17 cellular contexts compared by ENCODE assay signal in the genomic region with DNA sequence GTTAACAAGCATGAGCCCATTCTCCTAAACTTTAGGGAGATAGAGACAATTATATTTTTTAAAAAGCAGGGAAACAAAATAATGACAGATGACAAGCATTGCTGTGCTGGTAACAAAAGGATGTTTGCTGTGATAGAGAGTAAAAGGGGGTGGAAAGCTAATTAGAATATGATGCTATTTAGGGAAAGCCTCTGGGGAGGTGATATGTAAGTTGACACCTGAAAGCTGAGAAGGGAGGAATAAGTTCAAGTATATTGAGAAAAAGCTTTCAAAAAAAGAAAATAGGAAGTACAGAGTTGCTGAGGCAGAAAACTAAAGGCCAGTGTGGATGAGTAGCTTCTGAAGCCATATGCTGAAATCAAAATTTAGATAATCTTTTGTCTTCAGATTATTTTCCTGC.
"Had no signal": no experiment of that assay in that cellular context is flagged by ENCODE, and none has a peak within 500 bp of the region (broad histone marks: within the 10 kb centered on the region; RNA-seq: fewer than 3 reads in every experiment).

No MANE protein-coding gene starts in this region.

- H3K36me3 Mint-ChIP-seq: naive B cell had no signal

- H3K9me3 ChIP-seq: colonic mucosa, esophagus squamous epithelium, tibial artery had no signal

- DNase-seq: activated CD4-positive, alpha-beta T cell treated with anti-CD3 and anti-CD28 coated beads for 36 hours; activated CD8-positive, alpha-beta T cell treated with anti-CD3 and anti-CD28 coated beads for 36 hours; activated naive CD4-positive, alpha-beta T cell; activated naive CD8-positive, alpha-beta T cell treated with anti-CD3 and anti-CD28 coated beads, Interleukin-2, amount 50 U/mL, for 24 hours; colonic mucosa; esophagus squamous epithelium; foreskin melanocyte; heart right ventricle; midbrain; naive B cell; stimulated activated CD4-positive, alpha-beta T cell treated with anti-CD3 and anti-CD28 coated beads, Interleukin-4, amount 100 ng/mL, for 4 hours; T-helper 9 cell; tibial artery had no signal

- H3K36me3 ChIP-seq: colonic mucosa, esophagus squamous epithelium, heart right ventricle, tibial artery had no signal

- H3K27ac ChIP-seq: colonic mucosa, esophagus squamous epithelium, heart right ventricle, parathyroid adenoma, tibial artery, VCaP had no signal

- FAIRE-seq: astrocyte had no signal

- H2AFZ ChIP-seq: parathyroid adenoma had no signal

- H3K4me3 ChIP-seq: colonic mucosa, esophagus squamous epithelium, heart right ventricle, tibial artery had no signal

- H3K9ac ChIP-seq: parathyroid adenoma had no signal

- H3K4me3 Mint-ChIP-seq: activated CD4-positive, alpha-beta T cell treated with anti-CD3 and anti-CD28 coated beads for 36 hours; activated CD8-positive, alpha-beta T cell treated with anti-CD3 and anti-CD28 coated beads for 36 hours; activated naive CD8-positive, alpha-beta T cell treated with anti-CD3 and anti-CD28 coated beads, Interleukin-2, amount 50 U/mL, for 24 hours; activated T-helper 1 cell treated with anti-CD3 and anti-CD28 coated beads, Interleukin-12 subunit alpha, Interleukin-12 subunit beta, Interleukin-2, Interleukin-4 antibody, amounts not matched to agents 30 ng/mL and 10 ng/mL and 1 ng/mL, durations not matched to agents 14 hours and 24 hours and 36 hours; naive B cell had no signal

- H3K79me2 ChIP-seq: parathyroid adenoma had no signal

- H3K27me3 Mint-ChIP-seq: activated CD4-positive, alpha-beta T cell treated with anti-CD3 and anti-CD28 coated beads for 36 hours; activated CD8-positive, alpha-beta T cell treated with anti-CD3 and anti-CD28 coated beads for 36 hours; activated naive CD8-positive, alpha-beta T cell treated with anti-CD3 and anti-CD28 coated beads, Interleukin-2, amount 50 U/mL, for 24 hours; naive B cell had no signal

- H3K27ac Mint-ChIP-seq: activated CD4-positive, alpha-beta T cell treated with anti-CD3 and anti-CD28 coated beads for 36 hours; activated CD8-positive, alpha-beta T cell treated with anti-CD3 and anti-CD28 coated beads for 36 hours; activated naive CD8-positive, alpha-beta T cell treated with anti-CD3 and anti-CD28 coated beads, Interleukin-2, amount 50 U/mL, for 24 hours; activated T-helper 1 cell treated with anti-CD3 and anti-CD28 coated beads, Interleukin-12 subunit alpha, Interleukin-12 subunit beta, Interleukin-2, Interleukin-4 antibody, amounts not matched to agents 30 ng/mL and 10 ng/mL and 1 ng/mL, durations not matched to agents 14 hours and 24 hours and 36 hours; naive B cell had no signal

- H3K4me1 ChIP-seq: colonic mucosa, esophagus squamous epithelium, heart right ventricle, parathyroid adenoma, tibial artery had no signal

- H3K27me3 ChIP-seq: colonic mucosa, esophagus squamous epithelium, heart right ventricle, tibial artery had no signal

- H3K4me1 Mint-ChIP-seq: activated CD4-positive, alpha-beta T cell treated with anti-CD3 and anti-CD28 coated beads for 36 hours; activated naive CD8-positive, alpha-beta T cell treated with anti-CD3 and anti-CD28 coated beads, Interleukin-2, amount 50 U/mL, for 24 hours; naive B cell had no signal
